20 cellular contexts compared by ENCODE assay signal in the genomic region with DNA sequence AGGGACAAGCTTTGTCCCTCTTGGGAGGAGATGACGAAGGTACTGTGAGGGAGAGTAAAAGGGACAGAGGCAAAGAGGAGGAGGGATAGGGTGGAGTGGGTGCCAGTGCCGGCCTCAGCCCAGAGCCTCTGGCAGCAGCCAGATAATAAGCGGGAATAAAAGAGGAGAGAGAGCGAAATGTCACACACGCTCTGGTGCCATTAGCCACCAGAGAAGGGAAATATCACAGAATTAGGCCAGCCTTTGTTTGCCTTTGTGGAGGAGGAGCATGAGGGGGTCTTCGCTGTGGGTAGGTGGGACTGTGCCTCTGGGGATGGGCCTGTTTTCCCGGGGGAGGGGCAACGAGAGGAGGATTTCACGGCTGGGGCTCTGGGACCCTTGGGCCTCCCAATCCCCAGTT.
"Had no signal": no experiment of that assay in that cellular context is flagged by ENCODE, and none has a peak within 500 bp of the region (broad histone marks: within the 10 kb centered on the region; RNA-seq: fewer than 3 reads in every experiment).

No MANE protein-coding gene starts in this region.

- H3K4me1 ChIP-seq: ascending aorta, psoas muscle had no signal

- H3K4me1 Mint-ChIP-seq: activated CD4-positive, alpha-beta T cell treated with anti-CD3 and anti-CD28 coated beads, Interleukin-2, amount 10 ng/mL, durations not matched to agents 7 days and 5 days; activated naive CD4-positive, alpha-beta T cell treated with anti-CD3 and anti-CD28 coated beads, Interleukin-2, amount 10 ng/mL, durations not matched to agents 7 days and 5 days had no signal

- H3K9me3 Mint-ChIP-seq: activated CD4-positive, alpha-beta T cell treated with anti-CD3 and anti-CD28 coated beads, Interleukin-2, amount 10 ng/mL, durations not matched to agents 7 days and 5 days; activated naive CD4-positive, alpha-beta T cell treated with anti-CD3 and anti-CD28 coated beads, Interleukin-2, amount 10 ng/mL, durations not matched to agents 7 days and 5 days; activated T-cell treated with anti-CD3 and anti-CD28 coated beads, Interleukin-2, amount 50 U/mL, for 4 hours; stimulated activated naive CD8-positive, alpha-beta T cell treated with anti-CD3 and anti-CD28 coated beads, Interleukin-15, Interleukin-2, amounts not matched to agents 100 ng/mL and 50 ng/mL, for 24 hours had no signal

- H3K4me3 Mint-ChIP-seq: activated CD4-positive, alpha-beta T cell treated with anti-CD3 and anti-CD28 coated beads, Interleukin-2, amount 10 ng/mL, durations not matched to agents 7 days and 5 days; activated naive CD4-positive, alpha-beta T cell treated with anti-CD3 and anti-CD28 coated beads, Interleukin-2, amount 10 ng/mL, durations not matched to agents 7 days and 5 days; activated T-cell treated with anti-CD3 and anti-CD28 coated beads, Interleukin-2, amount 50 U/mL, for 4 hours; stimulated activated naive CD8-positive, alpha-beta T cell treated with anti-CD3 and anti-CD28 coated beads, Interleukin-15, Interleukin-2, amounts not matched to agents 100 ng/mL and 50 ng/mL, for 24 hours had no signal

- H3K27ac ChIP-seq: ascending aorta, breast epithelium, left lung, ovary, psoas muscle, right lobe of liver, suprapubic skin, vagina had no signal

- DNase-seq: activated CD4-positive, alpha-beta T cell treated with anti-CD3 and anti-CD28 coated beads, Interleukin-2, amount 10 ng/mL, durations not matched to agents 7 days and 5 days; activated CD8-positive, alpha-beta memory T cell treated with anti-CD3 and anti-CD28 coated beads, Interleukin-2, amount 50 U/mL, for 4 hours; activated effector memory CD4-positive, alpha-beta T cell treated with Interleukin-2 at 50 U/mL for 16 hours; activated naive CD4-positive, alpha-beta T cell treated with anti-CD3 and anti-CD28 coated beads, Interleukin-2, amount 10 ng/mL, durations not matched to agents 7 days and 5 days; activated T-cell treated with anti-CD3 and anti-CD28 coated beads, Interleukin-2, amount 50 U/mL, for 4 hours; foreskin melanocyte; head of caudate nucleus; ovary; psoas muscle; right lobe of liver; small intestine; stimulated activated CD4-positive, alpha-beta T cell treated with anti-CD3 and anti-CD28 coated beads, Interleukin-15, amount 100 ng/mL, for 24 hours; stimulated activated CD4-positive, alpha-beta T cell treated with anti-CD3 and anti-CD28 coated beads, Interleukin-2, amount 100 ng/mL, for 48 hours; trophoblast cell had no signal

- H3K9me3 ChIP-seq: ascending aorta, breast epithelium, left lung, ovary, psoas muscle, right lobe of liver, suprapubic skin, vagina had no signal

- H3K27ac Mint-ChIP-seq: activated CD4-positive, alpha-beta T cell treated with anti-CD3 and anti-CD28 coated beads, Interleukin-2, amount 10 ng/mL, durations not matched to agents 7 days and 5 days; activated naive CD4-positive, alpha-beta T cell treated with anti-CD3 and anti-CD28 coated beads, Interleukin-2, amount 10 ng/mL, durations not matched to agents 7 days and 5 days; stimulated activated naive CD8-positive, alpha-beta T cell treated with anti-CD3 and anti-CD28 coated beads, Interleukin-15, Interleukin-2, amounts not matched to agents 100 ng/mL and 50 ng/mL, for 24 hours had no signal

- H3K27me3 ChIP-seq: ascending aorta, left lung, ovary, right lobe of liver, vagina had no signal

- H3K36me3 Mint-ChIP-seq: activated naive CD4-positive, alpha-beta T cell treated with anti-CD3 and anti-CD28 coated beads, Interleukin-2, amount 10 ng/mL, durations not matched to agents 7 days and 5 days had no signal

- ATAC-seq: activated T-cell treated with anti-CD3 and anti-CD28 coated beads, Interleukin-2, amount 50 U/mL, for 4 hours; left lung; psoas muscle; right lobe of liver had no signal

- H3K4me3 ChIP-seq: ascending aorta, breast epithelium, left lung, ovary, psoas muscle, right lobe of liver, suprapubic skin, vagina had no signal

- H3K27me3 Mint-ChIP-seq: activated CD4-positive, alpha-beta T cell treated with anti-CD3 and anti-CD28 coated beads, Interleukin-2, amount 10 ng/mL, durations not matched to agents 7 days and 5 days had no signal

- H3K36me3 ChIP-seq: ascending aorta, breast epithelium, left lung, ovary, right lobe of liver, suprapubic skin, vagina had no signal
